20 cellular contexts compared by ENCODE assay signal in genomic region chr10:57880441-57881301, GRCh38.
A peak's percentile ranks its signal among the peaks of the same experiment; 100 is the strongest.
DNase-seq lines count a peak whose midpoint lies in the region; TF ChIP-seq lines count a peak whose summit lies in the region.
"Had no signal": no experiment of that assay in that cellular context is flagged by ENCODE, and none has a peak within 500 bp of the region (broad histone marks: within the 10 kb centered on the region; RNA-seq: fewer than 3 reads in every experiment).

No MANE protein-coding gene starts in this region.

- H3K27me3 ChIP-seq in GM23248 (replicated peaks; ENCODE audit: insufficient read depth): no peaks in the 10 kb centered on the region

- H3K27ac ChIP-seq in GM23248: no peak overlapping the region

- H3K9me2 ChIP-seq in GM23248 (ENCODE audit: insufficient read depth): no peaks in the 10 kb centered on the region

- H3K4me1 ChIP-seq in GM23248 (ENCODE audit: insufficient read depth): no peaks in the 10 kb centered on the region

- no peak overlapping the region for H3K4me3 ChIP-seq in GM23248
- H3K4me3 ChIP-seq in epithelial cell of esophagus (ENCODE audit: low read length): no peak overlapping the region
- no peak overlapping the region for H3K4me3 ChIP-seq in retinal pigment epithelial cell (ENCODE audit: low read length)
- H3K4me3 ChIP-seq: HAP-1 had no signal

- no peak overlapping the region for H2AFZ ChIP-seq in GM23248

- H3K36me3 ChIP-seq in GM23248 (ENCODE audit: low read depth): no peaks in the 10 kb centered on the region
- H3K36me3 ChIP-seq: HAP-1 had no signal

- H3K79me2 ChIP-seq in GM23248 (ENCODE audit: insufficient read depth): no peaks in the 10 kb centered on the region

- H4K20me1 ChIP-seq in GM23248 (ENCODE audit: insufficient read depth): no peaks in the 10 kb centered on the region

- H3K9me3 ChIP-seq in GM23248 (ENCODE audit: low read depth): no peaks in the 10 kb centered on the region
- H3K9me3 ChIP-seq: HAP-1 had no signal

- in situ Hi-C loops in GM23248 (cut with MboI): no loop called here

- TF ChIP-seq CTCF in epithelial cell of esophagus (IDR thresholded peaks at IDR 0.05; ENCODE audit: insufficient read depth, low read depth, low read length, missing control alignments): no peak
- TF ChIP-seq CTCF in retinal pigment epithelial cell (conservative IDR thresholded peaks at IDR 0.05; ENCODE audit: low read depth, low read length): no peak

- no peak overlapping the region for H3K9ac ChIP-seq in GM23248

- 5 to 11% methylated on average over 1 of the region's 1 CpG for WGBS in GM23248 (ENCODE audit: low coverage in 1 of 2, low lambda C conversion rate in 2 of 2, missing lambda C conversion rate in 2 of 2), 2 experiments

- DNase-seq in GM23248 (peak; percentile 4), NCI-H82 treated with DMSO at 0.1 percent for 48 hours (lab: John Stamatoyannopoulos, UW; ENCODE audit: unreplicated experiment) (peak; percentile 20), epithelial cell of esophagus (ENCODE audit: low read depth) (peak; percentile 50), retinal pigment epithelial cell (ENCODE audit: low read depth) (peak; percentile 39), NCI-H2196 treated with DMSO at 0.1 percent for 48 hours (lab: John Stamatoyannopoulos, UW; ENCODE audit: unreplicated experiment) (no peak), middle frontal gyrus (ENCODE audit: extremely low spot score, low spot score) (no peak), GM03348 (ENCODE audit: low spot score) (no peak), NCI-H510A (lab: John Stamatoyannopoulos, UW) (no peak)
- DNase-seq: CD4-positive, CD25-positive, alpha-beta regulatory T cell; DMS79; Kasumi-1; MM.1S; NCI-H1048; NCI-H1436; NCI-H187 treated with DMSO at 0.1 percent for 48 hours; NCI-H2107; NCI-H524; SHP77; T-helper 1 cell had no signal

- no peaks in the 10 kb centered on the region for H3F3A ChIP-seq in GM23248 (ENCODE audit: insufficient read depth)

- H3K4me2 ChIP-seq in GM23248 (ENCODE audit: unreplicated experiment): no peak overlapping the region

Comparison
In these comparisons a context has a peak if more than half of its experiments do, and no peak if none do; other contexts are left out.
1. DNase-seq: peak in GM23248 (single experiment), NCI-H82 treated with DMSO at 0.1 percent for 48 hours (single experiment), epithelial cell of esophagus (single experiment) and retinal pigment epithelial cell (single experiment); none in NCI-H2196 treated with DMSO at 0.1 percent for 48 hours (single experiment), middle frontal gyrus (single experiment), GM03348 (single experiment) and NCI-H510A (single experiment).